Comparison of ENCODE assay signal across 1 cellular context in genomic region chr11:58560842-58561241, GRCh38.
TF ChIP-seq lines count a peak whose summit lies in the region.

No MANE protein-coding gene starts in this region.

TF ChIP-seq in neural cell, 6 proteins besides CTCF, POLR2A, EP300 and RAD21:
- no peak for TF ChIP-seq TAF1 (IDR thresholded peaks at IDR 0.05; ENCODE audit: low read depth)
- TF ChIP-seq POLR2AphosphoS5 (IDR thresholded peaks at IDR 0.05) = no peak
- TF ChIP-seq MXI1 (conservative IDR thresholded peaks at IDR 0.05; ENCODE audit: poor library complexity, severe bottlenecking) = no peak
- TF ChIP-seq SMC3 (conservative IDR thresholded peaks at IDR 0.05; ENCODE audit: poor library complexity) = no peak
- TF ChIP-seq REST (IDR thresholded peaks at IDR 0.05; ENCODE audit: borderline replicate concordance) = no peak
- no peak for TF ChIP-seq EZH2 (IDR thresholded peaks at IDR 0.05; ENCODE audit: borderline replicate concordance, insufficient read depth, low read length, poor library complexity, severe bottlenecking)
